ENCODE assay signal across 12 cellular contexts in the genomic region with DNA sequence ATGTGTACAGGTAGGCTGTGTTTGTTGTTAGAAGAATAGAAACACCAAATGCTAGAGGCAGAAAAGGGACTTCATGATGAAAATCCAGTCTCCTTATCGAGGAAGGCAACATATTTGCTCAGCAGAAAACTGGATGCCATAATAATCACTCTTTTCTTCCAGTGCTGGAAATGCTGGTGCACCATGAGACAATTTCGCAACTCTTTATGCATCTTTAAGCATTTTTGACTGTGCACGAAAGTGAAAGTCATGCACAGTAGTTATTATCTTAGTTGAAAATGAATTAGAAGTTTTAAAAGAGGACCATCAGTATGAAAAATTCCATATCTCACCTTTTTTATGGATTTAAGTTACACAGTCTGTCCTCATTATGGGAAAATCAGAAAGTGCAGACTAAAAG. TPM values are rescaled to one million over a fixed set of nuclear protein-coding genes. Genes with fewer than 3 reads are reported as not detected.
DNase-seq lines count a peak whose midpoint lies in the region; ATAC-seq and TF ChIP-seq lines count a peak whose summit lies in the region.
"Had no signal": no experiment of that assay in that cellular context is flagged by ENCODE, and none has a peak within 500 bp of the region (broad histone marks: within the 10 kb centered on the region; RNA-seq: fewer than 3 reads in every experiment).

No MANE protein-coding gene starts in this region.

- intact Hi-C loops in naive thymus-derived CD4-positive, alpha-beta T cell (cut with micrococcal nuclease), result loop anchor here (1.0 to 2.0 kb wide), 3 partner anchors 15 to 29 kb away; a partner anchor contains a TSS

- peak overlapping the region in 2 of 9 donors; percentile 22 to 49 for H3K27ac Mint-ChIP-seq in naive thymus-derived CD4-positive, alpha-beta T cell

- DNase-seq in activated T-cell treated with anti-CD3 and anti-CD28 coated beads, Interleukin-2, amount 50 U/mL, for 4 hours, result no peak
- no peak for DNase-seq in activated T-cell treated with anti-CD3 and anti-CD28 coated beads for 4 hours
- no peak for DNase-seq in naive thymus-derived CD4-positive, alpha-beta T cell
- DNase-seq in substantia nigra (lab: John Stamatoyannopoulos, UW), result no peak
- no peak for DNase-seq in DMS79 (lab: John Stamatoyannopoulos, UW)
- DNase-seq: activated CD4-positive, alpha-beta T cell treated with anti-CD3 and anti-CD28 coated beads, Interleukin-2, amount 50 U/mL, for 1 hour; GF-D8; NCI-H2029; RPMI8226 had no signal

- H3K4me3 ChIP-seq in OCI-LY3 (ENCODE audit: low read length), result peak overlapping the region; percentile 41
- no peak overlapping the region for H3K4me3 ChIP-seq in naive thymus-derived CD4-positive, alpha-beta T cell (ENCODE audit: low read length)

- CTCF ChIA-PET in naive thymus-derived CD4-positive, alpha-beta T cell (lab: Charles Lee), result no interaction called here

- 0 out of 2 replicates have a peak overlapping the region, but pooled peaks have one; percentile 7 for H3K9ac ChIP-seq in OCI-LY3 (ENCODE audit: low read length)

- H3K4me2 ChIP-seq in OCI-LY3 (ENCODE audit: low read length), result peak overlapping the region; percentile 72

- peaks cover 19% of the 10 kb centered on the region for H3K4me1 ChIP-seq in OCI-LY3 (ENCODE audit: low read length)
- peaks cover 17% of the 10 kb centered on the region in 2 donors for H3K4me1 ChIP-seq in naive thymus-derived CD4-positive, alpha-beta T cell (ENCODE audit: control insufficient read depth in 2 of 2, insufficient read depth in 2 of 2, low read length in 2 of 2)

- H2AFZ ChIP-seq in OCI-LY3 (ENCODE audit: low read depth, low read length), result no peak overlapping the region

- no peaks in the 10 kb centered on the region for H3K9me3 Mint-ChIP-seq in activated T-cell treated with anti-CD3 and anti-CD28 coated beads, Interleukin-2, amount 50 U/mL, for 4 hours
- H3K9me3 Mint-ChIP-seq in naive thymus-derived CD4-positive, alpha-beta T cell, result no peaks in the 10 kb centered on the region

- H3K9me3 ChIP-seq in OCI-LY3 (ENCODE audit: insufficient read depth, low read length), result no peaks in the 10 kb centered on the region
- no peaks in the 10 kb centered on the region for H3K9me3 ChIP-seq in naive thymus-derived CD4-positive, alpha-beta T cell (ENCODE audit: control insufficient read depth in 2 of 3, low read length in 3 of 3)

- H3K27ac ChIP-seq in OCI-LY3 (ENCODE audit: low read length), result no peak overlapping the region
- H3K27ac ChIP-seq in naive thymus-derived CD4-positive, alpha-beta T cell (ENCODE audit: low read depth, low read length), result no peak overlapping the region
- H3K27ac ChIP-seq in substantia nigra (ENCODE audit: low read depth, low read length, poor library complexity, severe bottlenecking), result no peak overlapping the region

- H3K79me2 ChIP-seq in OCI-LY3 (ENCODE audit: low read length), result peaks cover 16% of the 10 kb centered on the region; the same call in 1 of the 2 replicates

- H3K36me3 ChIP-seq in OCI-LY3 (replicated peaks; ENCODE audit: low read depth, low read length), result peaks cover 5% of the 10 kb centered on the region
- peaks cover 0 to 15% (median 2%) of the 10 kb centered on the region in 3 experiments for H3K36me3 ChIP-seq in naive thymus-derived CD4-positive, alpha-beta T cell (ENCODE audit: control insufficient read depth in 2 of 3, insufficient read depth in 3 of 3, low read length in 3 of 3)

- H4K20me1 ChIP-seq in OCI-LY3 (ENCODE audit: insufficient read depth, low read length), result no peaks in the 10 kb centered on the region

- peak overlapping the region; percentile 38 for H3K4me3 Mint-ChIP-seq in activated T-cell treated with anti-CD3 and anti-CD28 coated beads, Interleukin-2, amount 50 U/mL, for 4 hours
- peak overlapping the region in 9 of 10 donors; percentile 7 to 78 (median 57) for H3K4me3 Mint-ChIP-seq in naive thymus-derived CD4-positive, alpha-beta T cell

- no peaks in the 10 kb centered on the region for H3K27me3 ChIP-seq in OCI-LY3 (ENCODE audit: low read depth, low read length)
- H3K27me3 ChIP-seq in naive thymus-derived CD4-positive, alpha-beta T cell (ENCODE audit: control insufficient read depth in 2 of 2, insufficient read depth in 2 of 2, low read length in 2 of 2), result no peaks in the 10 kb centered on the region

- no peaks in the 10 kb centered on the region for H3K27me3 Mint-ChIP-seq in activated T-cell treated with anti-CD3 and anti-CD28 coated beads, Interleukin-2, amount 50 U/mL, for 4 hours (ENCODE audit: low read depth)
- H3K27me3 Mint-ChIP-seq in naive thymus-derived CD4-positive, alpha-beta T cell, result no peaks in the 10 kb centered on the region

- H3K36me3 Mint-ChIP-seq in activated T-cell treated with anti-CD3 and anti-CD28 coated beads, Interleukin-2, amount 50 U/mL, for 4 hours (ENCODE audit: insufficient read depth), result peaks cover 9% of the 10 kb centered on the region
- peaks cover under 1 to 12% (median 3%) of the 10 kb centered on the region in 5 donors for H3K36me3 Mint-ChIP-seq in naive thymus-derived CD4-positive, alpha-beta T cell

- H3K4me1 Mint-ChIP-seq in activated T-cell treated with anti-CD3 and anti-CD28 coated beads, Interleukin-2, amount 50 U/mL, for 4 hours (ENCODE audit: low read depth), result peaks cover 34% of the 10 kb centered on the region
- H3K4me1 Mint-ChIP-seq in naive thymus-derived CD4-positive, alpha-beta T cell, result peaks cover 21 to 48% (median 43%) of the 10 kb centered on the region in 7 donors

- no peak for ATAC-seq in activated T-cell treated with anti-CD3 and anti-CD28 coated beads, Interleukin-2, amount 50 U/mL, for 4 hours
- ATAC-seq in HG02798 (IDR thresholded peaks at IDR 0.05; ENCODE audit: poor library complexity, unreplicated experiment) (peak; percentile 49), esophagus mucosa (no peak)
- no peak for ATAC-seq in naive thymus-derived CD4-positive, alpha-beta T cell

- POLR2A ChIA-PET in naive thymus-derived CD4-positive, alpha-beta T cell (lab: Charles Lee), result no interaction called here

- TF ChIP-seq CTCF in OCI-LY3 (IDR thresholded peaks at IDR 0.05; ENCODE audit: low read depth, low read length), result no peak

RNA-seq across cellular contexts. Expression of a gene that starts 29.1 kb away (rescaled TPM):
- total RNA-seq in activated T-cell treated with anti-CD3 and anti-CD28 coated beads, Interleukin-2, amount 50 U/mL, for 4 hours, result 10 to 100 TPM; 15.6 to 21.9 (median 18.4) TPM
- 10 to 100 TPM; 24.3 to 39.5 (median 34.4) TPM for total RNA-seq in naive thymus-derived CD4-positive, alpha-beta T cell
- 10 to 100 TPM; 50.0 to 55.0 TPM for polyA plus RNA-seq in naive thymus-derived CD4-positive, alpha-beta T cell
- 32.1 TPM for total RNA-seq in esophagus mucosa
